8 cellular contexts compared by ENCODE assay signal in genomic region chr6:40912158-40912946, GRCh38.
DNase-seq lines count a peak whose midpoint lies in the region; ATAC-seq and TF ChIP-seq lines count a peak whose summit lies in the region.

No MANE protein-coding gene starts in this region.

- 69% methylated on average over 9 of the region's 9 CpGs for WGBS in hepatocyte (ENCODE audit: low lambda C conversion rate, missing lambda C conversion rate)

- intact Hi-C loops in Calu3 (cut with micrococcal nuclease; ENCODE audit: unreplicated experiment), result loop anchor here (2.0 to 10.0 kb wide), 3 partner anchors 18 to 1568 kb away; no protein-coding TSS in a partner anchor

- DNase-seq in Calu3, result peak; percentile 72
- peak; percentile 34 for DNase-seq in NCI-H2227 (lab: John Stamatoyannopoulos, UW; ENCODE audit: unreplicated experiment)
- DNase-seq in activated CD8-positive, alpha-beta T cell treated with anti-CD3 and anti-CD28 coated beads, Interleukin-2, amount 10 ng/mL, durations not matched to agents 7 days and 5 days, result peak; percentile 71
- peak; percentile 60 for DNase-seq in hepatocyte (ENCODE audit: low spot score)
- peak; percentile 43 for DNase-seq in stimulated activated CD8-positive, alpha-beta memory T cell treated with anti-CD3 and anti-CD28 coated beads, Interleukin-4, amount 100 ng/mL, for 48 hours
- DNase-seq in GOT3 (lab: John Stamatoyannopoulos, UW), result no peak

- TF ChIP-seq CTCF in Calu3 (IDR thresholded peaks at IDR 0.05; ENCODE audit: unreplicated experiment) (peak; percentile 78), hepatocyte (IDR thresholded peaks at IDR 0.05; ENCODE audit: poor library complexity) (peak; percentile 51)

- no peaks in the 10 kb centered on the region for H3K36me3 Mint-ChIP-seq in Calu3 (ENCODE audit: insufficient read depth, unreplicated experiment)
- H3K36me3 Mint-ChIP-seq in activated CD8-positive, alpha-beta T cell treated with anti-CD3 and anti-CD28 coated beads, Interleukin-2, amount 10 ng/mL, durations not matched to agents 7 days and 5 days (ENCODE audit: low read depth), result no peaks in the 10 kb centered on the region

- no peak overlapping the region for H3K4me3 ChIP-seq in hepatocyte

- no TSS peak for BruUV-seq in Calu3 (replicated peaks; lab: Mats Ljungman, UMichigan)

- no peaks in the 10 kb centered on the region for H3K4me1 ChIP-seq in hepatocyte (ENCODE audit: insufficient read depth)

- no peak overlapping the region for H3K4me3 Mint-ChIP-seq in Calu3 (ENCODE audit: low read depth, unreplicated experiment)
- no peak overlapping the region for H3K4me3 Mint-ChIP-seq in activated CD8-positive, alpha-beta T cell treated with anti-CD3 and anti-CD28 coated beads, Interleukin-2, amount 10 ng/mL, durations not matched to agents 7 days and 5 days

- no peaks in the 10 kb centered on the region for H3K9me3 ChIP-seq in hepatocyte (ENCODE audit: low read depth)

- H3K4me1 Mint-ChIP-seq in Calu3 (ENCODE audit: low read depth, unreplicated experiment), result peaks cover 9% of the 10 kb centered on the region
- H3K4me1 Mint-ChIP-seq in activated CD8-positive, alpha-beta T cell treated with anti-CD3 and anti-CD28 coated beads, Interleukin-2, amount 10 ng/mL, durations not matched to agents 7 days and 5 days (ENCODE audit: low read depth), result peaks cover 5% of the 10 kb centered on the region

- H3K27me3 Mint-ChIP-seq in Calu3 (ENCODE audit: unreplicated experiment), result peaks cover 43% of the 10 kb centered on the region
- peaks cover 21% of the 10 kb centered on the region for H3K27me3 Mint-ChIP-seq in activated CD8-positive, alpha-beta T cell treated with anti-CD3 and anti-CD28 coated beads, Interleukin-2, amount 10 ng/mL, durations not matched to agents 7 days and 5 days (ENCODE audit: low read depth)

- H3K36me3 ChIP-seq in hepatocyte (replicated peaks; ENCODE audit: insufficient read depth, low read depth), result no peaks in the 10 kb centered on the region

- no peaks in the 10 kb centered on the region for H3K9me2 ChIP-seq in hepatocyte (replicated peaks; ENCODE audit: insufficient read depth)

- H3K4me2 ChIP-seq in hepatocyte, result no peak overlapping the region

- ATAC-seq in GM19035 (IDR thresholded peaks at IDR 0.05; ENCODE audit: unreplicated experiment) (peak; percentile 93), HG03139 (IDR thresholded peaks at IDR 0.05; ENCODE audit: unreplicated experiment) (peak; percentile 96)
- ATAC-seq in activated CD8-positive, alpha-beta T cell treated with anti-CD3 and anti-CD28 coated beads, Interleukin-2, amount 10 ng/mL, durations not matched to agents 7 days and 5 days, result peak; percentile 96

- no peak overlapping the region for H2AFZ ChIP-seq in hepatocyte

- CTCF ChIA-PET in Calu3 (lab: Charles Lee), result interaction anchor here (0.7 to 1.6 kb wide), 12 partner anchors 11 to 360 kb away, joined by 3 to 12 read pairs (median 4); partner anchors contain the start of gene LRFN2
- CTCF ChIA-PET in activated CD8-positive, alpha-beta T cell treated with anti-CD3 and anti-CD28 coated beads, Interleukin-2, amount 10 ng/mL, durations not matched to agents 7 days and 5 days (lab: Charles Lee), result interaction anchor here (0.6 to 2.8 kb wide), 27 partner anchors 8 to 585 kb away, joined by 3 to 18 read pairs (median 3); partner anchors contain the start of genes LRFN2 and UNC5CL

- no peaks in the 10 kb centered on the region for H3K27me3 ChIP-seq in hepatocyte

- H3K9me3 Mint-ChIP-seq in Calu3 (ENCODE audit: low read depth, unreplicated experiment), result no peaks in the 10 kb centered on the region
- H3K9me3 Mint-ChIP-seq in activated CD8-positive, alpha-beta T cell treated with anti-CD3 and anti-CD28 coated beads, Interleukin-2, amount 10 ng/mL, durations not matched to agents 7 days and 5 days (ENCODE audit: insufficient read depth), result no peaks in the 10 kb centered on the region

- H3K79me2 ChIP-seq in hepatocyte, result no peaks in the 10 kb centered on the region

- no peak overlapping the region for H3K27ac Mint-ChIP-seq in Calu3 (ENCODE audit: unreplicated experiment)
- no peak overlapping the region for H3K27ac Mint-ChIP-seq in activated CD8-positive, alpha-beta T cell treated with anti-CD3 and anti-CD28 coated beads, Interleukin-2, amount 10 ng/mL, durations not matched to agents 7 days and 5 days

- no peaks in the 10 kb centered on the region for H4K20me1 ChIP-seq in hepatocyte (ENCODE audit: insufficient read depth, poor library complexity, severe bottlenecking)

- POLR2A ChIA-PET in activated CD8-positive, alpha-beta T cell treated with anti-CD3 and anti-CD28 coated beads, Interleukin-2, amount 10 ng/mL, durations not matched to agents 7 days and 5 days (lab: Charles Lee), result no interaction called here

- H3K27ac ChIP-seq in hepatocyte, result no peak overlapping the region
